Comparison of ENCODE assay signal across 15 cellular contexts in the genomic region with DNA sequence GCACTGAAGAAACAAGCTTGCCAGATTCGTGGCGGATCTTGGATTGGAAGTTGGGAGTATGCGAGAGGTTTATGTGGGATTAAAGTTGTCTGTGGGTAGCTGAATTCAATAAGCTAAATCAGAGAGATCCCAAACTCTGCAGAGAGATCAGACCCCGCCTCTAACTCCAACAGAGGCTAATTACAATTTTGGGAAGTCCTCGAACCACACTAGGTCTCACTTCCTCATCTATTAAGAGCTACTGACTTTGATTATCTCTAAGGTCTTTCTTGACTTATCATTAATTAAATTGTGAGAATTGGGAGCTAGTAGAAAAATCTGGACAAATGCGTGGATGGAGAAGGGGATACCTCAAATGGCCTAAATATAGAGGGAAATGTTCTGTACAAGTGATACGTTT. TPM values are rescaled to one million over a fixed set of nuclear protein-coding genes. Genes with fewer than 3 reads are reported as not detected.
"Had no signal": no experiment of that assay in that cellular context is flagged by ENCODE, and none has a peak within 500 bp of the region (broad histone marks: within the 10 kb centered on the region; RNA-seq: fewer than 3 reads in every experiment).

No MANE protein-coding gene starts in this region.

- FAIRE-seq: endothelial cell of umbilical vein had no signal

- H3K27me3 ChIP-seq: right lobe of liver had no signal

- H3K9me3 ChIP-seq: breast epithelium, esophagus squamous epithelium, psoas muscle, right lobe of liver had no signal

- H3K4me3 ChIP-seq: breast epithelium, esophagus squamous epithelium, psoas muscle, right lobe of liver had no signal

- DNase-seq: activated CD4-positive, alpha-beta T cell treated with anti-CD3 and anti-CD28 coated beads, Interleukin-2, amount 50 U/mL, for 4 hours; activated CD4-positive, CD25-positive, alpha-beta regulatory T cell treated with anti-CD3 and anti-CD28 coated beads, Interleukin-2, amount 50 U/mL, for 72 hours; activated naive CD4-positive, alpha-beta T cell treated with Interleukin-2 at 50 U/mL for 16 hours; activated naive CD8-positive, alpha-beta T cell treated with anti-CD3 and anti-CD28 coated beads, Interleukin-2, amount 50 U/mL, for 24 hours; aorta; cerebellar nuclear complex; effector CD8-positive, alpha-beta T cell; esophagus squamous epithelium; psoas muscle; stimulated activated naive CD8-positive, alpha-beta T cell treated with anti-CD3 and anti-CD28 coated beads, Interleukin-15, amount 100 ng/mL, for 72 hours had no signal

- H3K36me3 ChIP-seq: breast epithelium, esophagus squamous epithelium, right lobe of liver had no signal

- H3K27ac ChIP-seq: esophagus squamous epithelium, psoas muscle, right lobe of liver had no signal

RNA-seq across cellular contexts. Expression of gene NTF3, which starts 9.1 kb away (rescaled TPM):
- total RNA-seq: activated T-helper 17 cell treated with anti-CD3 and anti-CD28 coated beads, Interleukin-2, amount 50 U/mL, for 72 hours; endothelial cell of umbilical vein had no signal
- polyA plus RNA-seq: endothelial cell of umbilical vein, neural cell had no signal
